In genomic region chr2:233854241-233854981, GRCh38 we compare ENCODE assay signal across 1 cellular context.
TF ChIP-seq lines count a peak whose summit lies in the region.

HJURP (minus strand) TSS chr2:233854535; CDS start chr2:233854500, 35 bp downstream.

TF ChIP-seq in HepG2, 621 proteins besides CTCF, POLR2A, EP300 and RAD21 (continued from another document and continues in another):
- TF ChIP-seq ZNF609 (CRISPR knock-in tag; IDR thresholded peaks at IDR 0.05; ENCODE audit: borderline replicate concordance): no peak
- TF ChIP-seq ZUFSP (CRISPR knock-in tag; IDR thresholded peaks at IDR 0.05; ENCODE audit: borderline replicate concordance): no peak
- peak; percentile 86 for TF ChIP-seq KMT2B (CRISPR knock-in tag; IDR thresholded peaks at IDR 0.05)
- no peak for TF ChIP-seq SRSF9 (IDR thresholded peaks at IDR 0.05; ENCODE audit: borderline replicate concordance, insufficient read depth, low read depth, low read length, poor library complexity, severe bottlenecking)
- TF ChIP-seq POGZ (CRISPR knock-in tag; IDR thresholded peaks at IDR 0.05): peak; percentile 93
- TF ChIP-seq DBP (CRISPR knock-in tag; IDR thresholded peaks at IDR 0.05; ENCODE audit: not compliant biosample characterization): no peak
- peak; percentile 51; the same call in 1 of the 2 replicates for TF ChIP-seq KLF6 (CRISPR knock-in tag; IDR thresholded peaks at IDR 0.05)
- peak; percentile 90 for TF ChIP-seq RBFOX2 (IDR thresholded peaks at IDR 0.05; ENCODE audit: low read depth, low read length)
- TF ChIP-seq KDM2A (CRISPR knock-in tag; IDR thresholded peaks at IDR 0.05; ENCODE audit: borderline replicate concordance, low read depth): peak; percentile 84
- no peak for TF ChIP-seq SRF (IDR thresholded peaks at IDR 0.05; ENCODE audit: low read depth, low read length)
- peak in 1 of 2 experiments; percentile 41; a peak in 1 of 4 replicates for TF ChIP-seq HMGXB4 (CRISPR knock-in tag; IDR thresholded peaks at IDR 0.05; ENCODE audit: borderline replicate concordance in 1 of 2, low read depth in 1 of 2)
- no peak for TF ChIP-seq IRF1 (CRISPR knock-in tag; IDR thresholded peaks at IDR 0.05; ENCODE audit: low read depth)
- no peak for TF ChIP-seq ZNF318 (CRISPR knock-in tag; IDR thresholded peaks at IDR 0.05)
- TF ChIP-seq NFE2L1 (CRISPR knock-in tag; IDR thresholded peaks at IDR 0.05; ENCODE audit: borderline replicate concordance): no peak
- TF ChIP-seq DR1 (CRISPR knock-in tag; IDR thresholded peaks at IDR 0.05): peak; percentile 86
- TF ChIP-seq ZNF33A (CRISPR knock-in tag; IDR thresholded peaks at IDR 0.05; ENCODE audit: borderline replicate concordance): no peak
- TF ChIP-seq YEATS4 (CRISPR knock-in tag; IDR thresholded peaks at IDR 0.05; ENCODE audit: borderline replicate concordance): peak; percentile 94
- TF ChIP-seq KIAA2018 (CRISPR knock-in tag; IDR thresholded peaks at IDR 0.05; ENCODE audit: borderline replicate concordance): no peak
